Comparison of ENCODE assay signal across 16 cellular contexts in genomic region chr3:10619989-10620832, GRCh38.
A peak's percentile ranks its signal among the peaks of the same experiment; 100 is the strongest.
DNase-seq lines count a peak whose midpoint lies in the region; ATAC-seq and TF ChIP-seq lines count a peak whose summit lies in the region.
"Had no signal": no experiment of that assay in that cellular context is flagged by ENCODE, and none has a peak within 500 bp of the region (broad histone marks: within the 10 kb centered on the region; RNA-seq: fewer than 3 reads in every experiment).

No MANE protein-coding gene starts in this region.

- H3K9me3 Mint-ChIP-seq in GM23338 = no peaks in the 10 kb centered on the region; the same call in 2 of the 3 replicates

- no peak overlapping the region for H3K4me2 ChIP-seq in GM23338
- H3K4me2 ChIP-seq: A549 had no signal

- no peaks in the 10 kb centered on the region for H3K27me3 ChIP-seq in GM23338 (ENCODE audit: insufficient read depth)
- no peaks in the 10 kb centered on the region for H3K27me3 ChIP-seq in WERI-Rb-1 (ENCODE audit: insufficient read depth, low read depth, severe bottlenecking)

- in situ Hi-C loops in GM13976 (cut with MboI; ENCODE audit: low sequenced_read_pairs, unreplicated experiment) = no loop called here

- no peaks in the 10 kb centered on the region for H3K9me2 ChIP-seq in GM23338 (ENCODE audit: insufficient read depth)

- no peak overlapping the region for H3K27ac ChIP-seq in GM23338 (ENCODE audit: low read depth)
- no peak overlapping the region for H3K27ac ChIP-seq in WERI-Rb-1
- H3K27ac ChIP-seq: A549 had no signal

- peaks cover under 1% of the 10 kb centered on the region for H3K27me3 Mint-ChIP-seq in GM23338 (ENCODE audit: insufficient read depth, low read depth, poor library complexity)

- peak overlapping the region; percentile 44; the same call in 1 of the 2 replicates for H3K27ac Mint-ChIP-seq in GM23338

- H3F3A ChIP-seq in GM23338 (replicated peaks; ENCODE audit: low read depth) = no peaks in the 10 kb centered on the region

- no peaks in the 10 kb centered on the region for H3K4me1 ChIP-seq in GM23338 (ENCODE audit: insufficient read depth)
- H3K4me1 ChIP-seq: A549 had no signal

- 0 out of 2 replicates have a peak overlapping the region, but pooled peaks have one; percentile 52 for H2AFZ ChIP-seq in GM23338

- no peaks in the 10 kb centered on the region for H4K20me1 ChIP-seq in GM23338 (replicated peaks; ENCODE audit: insufficient read depth)

- no peak overlapping the region for H3K4me3 Mint-ChIP-seq in GM23338

- H3K4me3 ChIP-seq in GM23338 = no peak overlapping the region
- H3K4me3 ChIP-seq in WERI-Rb-1 (ENCODE audit: low read depth, low read length) = no peak overlapping the region
- H3K4me3 ChIP-seq: A549 had no signal

- H3K79me2 ChIP-seq in GM23338 (replicated peaks; ENCODE audit: insufficient read depth) = no peaks in the 10 kb centered on the region

- peaks cover 4% of the 10 kb centered on the region; the same call in 2 of the 3 replicates for H3K4me1 Mint-ChIP-seq in GM23338

- peak in 1 of 2 experiments; percentile 36; a peak in 2 of 4 replicates for TF ChIP-seq CTCF in GM23338 (conservative IDR thresholded peaks at IDR 0.05; ENCODE audit: low read depth in 2 of 2)
- TF ChIP-seq CTCF in WERI-Rb-1 (IDR thresholded peaks at IDR 0.05; ENCODE audit: low read depth, low read length) = peak; percentile 36; the same call in 1 of the 2 replicates
- no peak for TF ChIP-seq CTCF in GM13976 (IDR thresholded peaks at IDR 0.05; ENCODE audit: borderline replicate concordance, control extremely low read depth, extremely low read depth, insufficient read depth, missing control alignments)

- H3K36me3 ChIP-seq in GM23338 (ENCODE audit: insufficient read depth) (no peaks in the 10 kb centered on the region), WERI-Rb-1 (no peaks in the 10 kb centered on the region)

- no peaks in the 10 kb centered on the region; the same call in 2 of the 3 replicates for H3K36me3 Mint-ChIP-seq in GM23338 (ENCODE audit: low read depth)

- intact Hi-C loops in posterior vena cava (cut with DNase I) = no loop called here

- ATAC-seq in GM23338 = peak; percentile 80
- no peak for ATAC-seq in GM19455 (IDR thresholded peaks at IDR 0.05; ENCODE audit: unreplicated experiment)
- ATAC-seq: PC-3 had no signal

- peak; percentile 22 for DNase-seq in NCI-H82 (lab: John Stamatoyannopoulos, UW)
- DNase-seq in NCI-H82 treated with DMSO at 0.1 percent for 48 hours (lab: John Stamatoyannopoulos, UW; ENCODE audit: unreplicated experiment) = no peak
- no peak for DNase-seq in GM23338 (ENCODE audit: low spot score)
- DNase-seq in WERI-Rb-1 = no peak
- DNase-seq in posterior vena cava (ENCODE audit: low spot score) = peak; percentile 51
- DNase-seq in stimulated activated CD4-positive, alpha-beta T cell treated with anti-CD3 and anti-CD28 coated beads, Interleukin-2, amount 100 ng/mL, for 48 hours = no peak
- DNase-seq in GM13976 (ENCODE audit: low spot score) = no peak
- DNase-seq: DND-41, GF-D8, GOT3, KG1, NCI-H1092, PC-3, SHP77 had no signal

- H3K9me3 ChIP-seq in WERI-Rb-1 (ENCODE audit: severe bottlenecking) = no peaks in the 10 kb centered on the region
- H3K9me3 ChIP-seq: A549 had no signal

TF ChIP-seq in GM23338, 12 proteins besides CTCF, POLR2A, EP300 and RAD21 (continues in another document):
- TF ChIP-seq CREB1 (CRISPR knock-in tag; IDR thresholded peaks at IDR 0.05; ENCODE audit: low read depth) (no peak), ETS1 (IDR thresholded peaks at IDR 0.05) (no peak), ZNF462 (CRISPR knock-in tag; IDR thresholded peaks at IDR 0.05) (no peak), REST (IDR thresholded peaks at IDR 0.05; ENCODE audit: unreplicated experiment) (no peak), ZNF331 (CRISPR knock-in tag; IDR thresholded peaks at IDR 0.05; ENCODE audit: low read depth) (no peak)

Comparison
In these comparisons a context has a peak if more than half of its experiments do, and no peak if none do; other contexts are left out.
1. DNase-seq: peak in NCI-H82 (single experiment) and posterior vena cava (single experiment); none in NCI-H82 treated with DMSO at 0.1 percent for 48 hours (single experiment), GM23338 (single experiment), WERI-Rb-1 (single experiment), stimulated activated CD4-positive, alpha-beta T cell treated with anti-CD3 and anti-CD28 coated beads, Interleukin-2, amount 100 ng/mL, for 48 hours (0 of 2) and GM13976 (single experiment).